21 cellular contexts compared by ENCODE assay signal in genomic region chr3:144692488-144692887, GRCh38.
DNase-seq lines count a peak whose midpoint lies in the region; ATAC-seq, FAIRE-seq and TF ChIP-seq lines count a peak whose summit lies in the region.
"Had no signal": no experiment of that assay in that cellular context is flagged by ENCODE, and none has a peak within 500 bp of the region (broad histone marks: within the 10 kb centered on the region; RNA-seq: fewer than 3 reads in every experiment).

No MANE protein-coding gene starts in this region.

- no peak overlapping the region for H3K4me3 Mint-ChIP-seq in astrocyte (ENCODE audit: unreplicated experiment)
- H3K4me3 Mint-ChIP-seq in activated naive CD4-positive, alpha-beta T cell treated with anti-CD3 and anti-CD28 coated beads, Interleukin-2, amount 10 ng/mL, durations not matched to agents 7 days and 5 days: no peak overlapping the region
- H3K4me3 Mint-ChIP-seq: CD4-positive, alpha-beta memory T cell had no signal

- no peak overlapping the region for H3K4me3 ChIP-seq in A673 (ENCODE audit: low read depth, low read length, poor library complexity, severe bottlenecking)
- H3K4me3 ChIP-seq in astrocyte (ENCODE audit: insufficient read depth, low read depth, low read length): no peak overlapping the region
- H3K4me3 ChIP-seq: A549 had no signal

- H3K27me3 ChIP-seq in A673 (replicated peaks; ENCODE audit: insufficient read depth, low read depth, low read length, poor library complexity) (no peaks in the 10 kb centered on the region), astrocyte (ENCODE audit: insufficient read depth, low read length) (no peaks in the 10 kb centered on the region)

- peak; percentile 9 for DNase-seq in A673 (ENCODE audit: low spot score)
- DNase-seq in NCI-H524 (lab: John Stamatoyannopoulos, UW): peak; percentile 29 to 62
- no peak for DNase-seq in astrocyte (ENCODE audit: low read depth)
- peak; percentile 36 for DNase-seq in inferior parietal cortex (ENCODE audit: extremely low spot score)
- DNase-seq in activated naive CD4-positive, alpha-beta T cell treated with anti-CD3 and anti-CD28 coated beads, Interleukin-2, amount 10 ng/mL, durations not matched to agents 7 days and 5 days: no peak
- no peak for DNase-seq in SHP77 treated with DMSO at 0.1 percent for 48 hours (lab: John Stamatoyannopoulos, UW)
- DNase-seq in stimulated activated CD4-positive, alpha-beta T cell treated with anti-CD3 and anti-CD28 coated beads, Interleukin-15, amount 100 ng/mL, for 24 hours: no peak
- DNase-seq: 8988T; C1 segment of cervical spinal cord; Calu3; CD4-positive, alpha-beta memory T cell; COR-L47; DMS79; EL; GDM1; GOT3; HCEC 1CT had no signal

- H3K27me3 Mint-ChIP-seq in astrocyte (ENCODE audit: low read depth, unreplicated experiment): no peaks in the 10 kb centered on the region
- H3K27me3 Mint-ChIP-seq in activated naive CD4-positive, alpha-beta T cell treated with anti-CD3 and anti-CD28 coated beads, Interleukin-2, amount 10 ng/mL, durations not matched to agents 7 days and 5 days: no peaks in the 10 kb centered on the region
- H3K27me3 Mint-ChIP-seq: CD4-positive, alpha-beta memory T cell had no signal

- H3K27ac Mint-ChIP-seq in astrocyte (ENCODE audit: unreplicated experiment): no peak overlapping the region
- H3K27ac Mint-ChIP-seq in activated naive CD4-positive, alpha-beta T cell treated with anti-CD3 and anti-CD28 coated beads, Interleukin-2, amount 10 ng/mL, durations not matched to agents 7 days and 5 days: no peak overlapping the region
- H3K27ac Mint-ChIP-seq: CD4-positive, alpha-beta memory T cell had no signal

- no peaks in the 10 kb centered on the region for H3K79me2 ChIP-seq in astrocyte (ENCODE audit: insufficient read depth, low read length)

- H3K4me1 ChIP-seq in A673 (ENCODE audit: insufficient read depth, low read length, poor library complexity, severe bottlenecking) (peaks cover 5% of the 10 kb centered on the region), astrocyte (ENCODE audit: insufficient read depth, low read length) (no peaks in the 10 kb centered on the region)
- H3K4me1 ChIP-seq: A549 had no signal

- intact Hi-C loops in A673 (cut with micrococcal nuclease; ENCODE audit: unreplicated experiment): no loop called here

- FAIRE-seq in astrocyte (lab: Jason Lieb, UNC): no peak
- FAIRE-seq: A549, GM12892, H54 had no signal

- H2AFZ ChIP-seq in astrocyte (ENCODE audit: low read depth, low read length): peak overlapping the region; percentile 23

- no peak for ATAC-seq in GM18502 (IDR thresholded peaks at IDR 0.05; ENCODE audit: poor library complexity, unreplicated experiment)
- ATAC-seq: A549 had no signal

- H4K20me1 ChIP-seq in astrocyte (ENCODE audit: insufficient read depth, low read length): no peaks in the 10 kb centered on the region

- TF ChIP-seq CTCF in A673 (conservative IDR thresholded peaks at IDR 0.05; ENCODE audit: low read depth, low read length) (no peak), astrocyte (IDR thresholded peaks at IDR 0.05; ENCODE audit: insufficient read depth, low read depth, low read length) (no peak)

- no peaks in the 10 kb centered on the region for H3K36me3 Mint-ChIP-seq in astrocyte (ENCODE audit: low read depth, unreplicated experiment)
- H3K36me3 Mint-ChIP-seq in activated naive CD4-positive, alpha-beta T cell treated with anti-CD3 and anti-CD28 coated beads, Interleukin-2, amount 10 ng/mL, durations not matched to agents 7 days and 5 days: no peaks in the 10 kb centered on the region
- H3K36me3 Mint-ChIP-seq: CD4-positive, alpha-beta memory T cell had no signal

- CTCF ChIA-PET in A673 (lab: Charles Lee): no interaction called here
- CTCF ChIA-PET in activated naive CD4-positive, alpha-beta T cell treated with anti-CD3 and anti-CD28 coated beads, Interleukin-2, amount 10 ng/mL, durations not matched to agents 7 days and 5 days (lab: Charles Lee): no interaction called here

- H3K9me3 Mint-ChIP-seq in astrocyte (ENCODE audit: unreplicated experiment): no peaks in the 10 kb centered on the region
- H3K9me3 Mint-ChIP-seq in activated naive CD4-positive, alpha-beta T cell treated with anti-CD3 and anti-CD28 coated beads, Interleukin-2, amount 10 ng/mL, durations not matched to agents 7 days and 5 days: no peaks in the 10 kb centered on the region

- no peak overlapping the region for H3K27ac ChIP-seq in A673 (ENCODE audit: low read depth, low read length, poor library complexity, severe bottlenecking)
- H3K27ac ChIP-seq in astrocyte (ENCODE audit: low read depth, low read length): no peak overlapping the region
- H3K27ac ChIP-seq: A549 had no signal

- no peak overlapping the region for H3K9ac ChIP-seq in astrocyte (ENCODE audit: low read length)

- H3K4me1 Mint-ChIP-seq in astrocyte (ENCODE audit: low read depth, unreplicated experiment): no peaks in the 10 kb centered on the region
- H3K4me1 Mint-ChIP-seq in activated naive CD4-positive, alpha-beta T cell treated with anti-CD3 and anti-CD28 coated beads, Interleukin-2, amount 10 ng/mL, durations not matched to agents 7 days and 5 days: no peaks in the 10 kb centered on the region
- H3K4me1 Mint-ChIP-seq: CD4-positive, alpha-beta memory T cell had no signal

- H3K9me3 ChIP-seq in A673 (ENCODE audit: low read depth, low read length, poor library complexity, severe bottlenecking) (peaks cover 6% of the 10 kb centered on the region), astrocyte (ENCODE audit: insufficient read depth, low read depth, low read length) (no peaks in the 10 kb centered on the region)
- H3K9me3 ChIP-seq: A549 had no signal

- BruUV-seq in A673 (replicated peaks; lab: Mats Ljungman, UMichigan): no TSS peak

- POLR2A ChIA-PET in A673 (lab: Charles Lee; ENCODE audit: low non-redundant PET): no interaction called here

- no peak overlapping the region for H3K4me2 ChIP-seq in astrocyte (ENCODE audit: low read length)
- H3K4me2 ChIP-seq: A549 had no signal

- H3K36me3 ChIP-seq in A673 (ENCODE audit: insufficient read depth, low read length, poor library complexity, severe bottlenecking) (no peaks in the 10 kb centered on the region), astrocyte (ENCODE audit: insufficient read depth, low read length) (no peaks in the 10 kb centered on the region)

Comparison
In these comparisons a context has a peak if more than half of its experiments do, and no peak if none do; other contexts are left out.
1. DNase-seq: peak in A673 (single experiment), NCI-H524 (2 of 2) and inferior parietal cortex (single experiment); none in astrocyte (single experiment), activated naive CD4-positive, alpha-beta T cell treated with anti-CD3 and anti-CD28 coated beads, Interleukin-2, amount 10 ng/mL, durations not matched to agents 7 days and 5 days (single experiment), SHP77 treated with DMSO at 0.1 percent for 48 hours (single experiment) and stimulated activated CD4-positive, alpha-beta T cell treated with anti-CD3 and anti-CD28 coated beads, Interleukin-15, amount 100 ng/mL, for 24 hours (single experiment).